Comparison of ENCODE assay signal across 34 cellular contexts in genomic region chr4:168960716-168961115, GRCh38.
"Had no signal": no experiment of that assay in that cellular context is flagged by ENCODE, and none has a peak within 500 bp of the region (broad histone marks: within the 10 kb centered on the region; RNA-seq: fewer than 3 reads in every experiment).

No MANE protein-coding gene starts in this region.

- H3K27ac ChIP-seq: adrenal gland, ascending aorta, body of pancreas, brain microvascular endothelial cell, breast epithelium, cardiac muscle cell had no signal

- H3K36me3 ChIP-seq: adrenal gland, ascending aorta, brain microvascular endothelial cell, breast epithelium, cardiac muscle cell had no signal

- H3K27me3 ChIP-seq: adrenal gland, ascending aorta, body of pancreas, brain microvascular endothelial cell, breast epithelium, cardiac muscle cell had no signal

- H3K4me1 ChIP-seq: adrenal gland, ascending aorta, body of pancreas, breast epithelium had no signal

- H3K9me3 ChIP-seq: adrenal gland, body of pancreas, breast epithelium had no signal

- FAIRE-seq: astrocyte, bronchial epithelial cell had no signal

- H3K4me3 ChIP-seq: adrenal gland, ascending aorta, body of pancreas, breast epithelium, cardiac muscle cell had no signal

- ATAC-seq: activated naive CD4-positive, alpha-beta T cell treated with anti-CD3 and anti-CD28 coated beads, Interleukin-2, amount 50 U/mL, for 72 hours; activated naive CD8-positive, alpha-beta T cell treated with anti-CD3 and anti-CD28 coated beads, Interleukin-2, amount 50 U/mL, for 24 hours; activated T-cell treated with anti-CD3 and anti-CD28 coated beads, Interleukin-2, amount 50 U/mL, for 4 hours; activated T-cell treated with anti-CD3 and anti-CD28 coated beads, Interleukin-2, amount 50 U/mL, for 72 hours; activated T-helper 17 cell treated with anti-CD3 and anti-CD28 coated beads, Interleukin-2, amount 50 U/mL, for 72 hours; body of pancreas had no signal

- DNase-seq: activated effector memory CD4-positive, alpha-beta T cell treated with anti-CD3 and anti-CD28 coated beads, Interleukin-2, amount 50 U/mL, for 16 hours; activated effector memory CD4-positive, alpha-beta T cell treated with Interleukin-2 at 50 U/mL for 16 hours; activated gamma-delta T cell; activated gamma-delta T cell treated with Interleukin-2 at 50 U/mL for 16 hours; activated naive CD4-positive, alpha-beta T cell; activated naive CD4-positive, alpha-beta T cell treated with anti-CD3 and anti-CD28 coated beads for 36 hours; activated naive CD4-positive, alpha-beta T cell treated with anti-CD3 and anti-CD28 coated beads, Interleukin-2, amount 10 ng/mL, durations not matched to agents 7 days and 5 days; activated naive CD4-positive, alpha-beta T cell treated with anti-CD3 and anti-CD28 coated beads, Interleukin-2, amount 50 U/mL, for 16 hours; activated naive CD4-positive, alpha-beta T cell treated with Interleukin-2 at 50 U/mL for 16 hours; activated naive CD8-positive, alpha-beta T cell treated with anti-CD3 and anti-CD28 coated beads for 36 hours; activated naive CD8-positive, alpha-beta T cell treated with anti-CD3 and anti-CD28 coated beads, Interleukin-2, amount 10 ng/mL, durations not matched to agents 7 days and 5 days; activated naive CD8-positive, alpha-beta T cell treated with anti-CD3 and anti-CD28 coated beads, Interleukin-2, amount 50 U/mL, for 24 hours; activated T-cell treated with anti-CD3 and anti-CD28 coated beads, Interleukin-2, amount 50 U/mL, for 1 hour; activated T-cell treated with anti-CD3 and anti-CD28 coated beads, Interleukin-2, amount 50 U/mL, for 24 hours; activated T-cell treated with anti-CD3 and anti-CD28 coated beads, Interleukin-2, amount 50 U/mL, for 4 hours; activated T-cell treated with anti-CD3 and anti-CD28 coated beads, Interleukin-2, amount 50 U/mL, for 48 hours; activated T-cell treated with anti-CD3 and anti-CD28 coated beads, Interleukin-2, amount 50 U/mL, for 72 hours; adrenal gland; amniotic stem cell; amygdala; anterior cingulate cortex; aorta; body of pancreas; brain microvascular endothelial cell; caudate nucleus; central memory CD4-positive, alpha-beta T cell; cerebellar nuclear complex had no signal
